Comparison of ENCODE assay signal across 11 cellular contexts in the genomic region with DNA sequence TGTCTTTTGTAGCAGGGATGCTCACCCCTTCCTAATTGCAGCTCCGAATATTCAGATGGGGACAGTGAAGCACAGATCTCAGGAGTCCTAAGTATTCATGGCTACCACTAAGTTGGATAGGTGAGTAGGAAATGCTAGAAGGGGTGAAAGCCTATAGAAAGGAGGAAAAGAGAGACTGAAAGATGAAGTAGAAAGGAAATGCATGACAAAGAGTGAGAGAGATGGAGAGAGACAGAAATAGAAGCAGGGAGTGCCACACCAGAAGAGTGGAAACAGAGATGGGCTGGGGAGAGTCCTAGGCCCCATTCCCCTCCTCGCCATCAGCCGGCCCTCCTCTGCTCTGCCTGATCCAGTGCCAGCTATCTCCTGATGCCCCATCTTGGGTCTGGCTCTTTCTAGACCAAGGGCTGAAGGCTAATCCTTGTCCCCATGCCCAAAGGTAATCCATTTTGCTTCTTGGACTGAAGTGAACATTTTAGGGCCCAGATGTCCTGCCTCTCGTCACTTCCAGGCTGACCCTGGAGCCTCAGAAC. TPM values are rescaled to one million over a fixed set of nuclear protein-coding genes. Genes with fewer than 3 reads are reported as not detected.
DNase-seq lines count a peak whose midpoint lies in the region; TF ChIP-seq lines count a peak whose summit lies in the region.
"Had no signal": no experiment of that assay in that cellular context is flagged by ENCODE, and none has a peak within 500 bp of the region (broad histone marks: within the 10 kb centered on the region; RNA-seq: fewer than 3 reads in every experiment).

No MANE protein-coding gene starts in this region.

- H3K36me3 ChIP-seq in GM06990 (ENCODE audit: control insufficient read depth, insufficient read depth, low read length) (peaks cover 30% of the 10 kb centered on the region), SJSA1 (peaks cover 67% of the 10 kb centered on the region), esophagus squamous epithelium (peaks cover 5 to 50% (median 14%) of the 10 kb centered on the region in 3 donors), skeletal muscle tissue (ENCODE audit: control insufficient read depth in 3 of 3, insufficient read depth in 3 of 3, low read length in 3 of 3) (peaks cover 12 to 25% (median 15%) of the 10 kb centered on the region in 3 donors)

- peaks cover 47% of the 10 kb centered on the region for H3K4me1 ChIP-seq in SJSA1 (replicated peaks)
- H3K4me1 ChIP-seq in esophagus squamous epithelium: peaks cover 42 to 72% (median 56%) of the 10 kb centered on the region in 3 donors
- H3K4me1 ChIP-seq in skeletal muscle tissue (ENCODE audit: control insufficient read depth in 3 of 3, insufficient read depth in 3 of 3, low read length in 3 of 3): peaks cover 57 to 70% (median 66%) of the 10 kb centered on the region in 3 donors

- 74 to 81% methylated on average over 4 of the region's 4 CpGs for WGBS in esophagus squamous epithelium, 2 donors

- H3K27me3 ChIP-seq in GM06990 (replicated peaks; ENCODE audit: control insufficient read depth, insufficient read depth, low read length): no peaks in the 10 kb centered on the region
- no peaks in the 10 kb centered on the region for H3K27me3 ChIP-seq in SJSA1 (replicated peaks)
- H3K27me3 ChIP-seq in esophagus squamous epithelium: no peaks in the 10 kb centered on the region
- no peaks in the 10 kb centered on the region for H3K27me3 ChIP-seq in skeletal muscle tissue (ENCODE audit: control insufficient read depth in 3 of 3, insufficient read depth in 3 of 3, low read length in 3 of 3)
- H3K27me3 ChIP-seq: pancreas had no signal

- TF ChIP-seq POLR2A in esophagus squamous epithelium (IDR thresholded peaks at IDR 0.05): no peak

- H3K4me3 ChIP-seq in GM06990 (replicated peaks; ENCODE audit: low read depth, low read length) (peak overlapping the region; percentile 99), SJSA1 (peak overlapping the region; percentile 99; the same call in 1 of the 2 replicates), esophagus squamous epithelium (peak overlapping the region in 1 of 4 donors; percentile 75), skeletal muscle tissue (ENCODE audit: low read length in 3 of 3) (peak overlapping the region in 1 of 3 donors; percentile 27)

- H3K27ac ChIP-seq in SJSA1 (peak overlapping the region; percentile 99), esophagus squamous epithelium (peak overlapping the region; percentile 95 to 97 (median 96)), skeletal muscle tissue (ENCODE audit: low read depth, low read length) (peak overlapping the region; percentile 88)

- H3K9me3 ChIP-seq in SJSA1 (replicated peaks): 0 out of 2 replicates have a peak, but pooled peaks cover 9% of the 10 kb centered on the region
- H3K9me3 ChIP-seq in esophagus squamous epithelium: no peaks in the 10 kb centered on the region
- no peaks in the 10 kb centered on the region for H3K9me3 ChIP-seq in skeletal muscle tissue (ENCODE audit: control insufficient read depth in 3 of 3, low read length in 3 of 3)
- H3K9me3 ChIP-seq: pancreas had no signal

- H3K9ac ChIP-seq in skeletal muscle tissue (ENCODE audit: low read depth in 1 of 3, low read length in 3 of 3): peak overlapping the region in 1 of 3 donors; percentile 3

- TF ChIP-seq CTCF in GM06990 (IDR thresholded peaks at IDR 0.05; ENCODE audit: insufficient read depth, low read length, poor library complexity, severe bottlenecking) (no peak), esophagus squamous epithelium (IDR thresholded peaks at IDR 0.05) (no peak)

- DNase-seq in GM06990 (ENCODE audit: extremely low read depth, insufficient read length) (no peak), SJSA1 (ENCODE audit: low read depth in 1 of 2, low spot score in 2 of 2) (no peak), esophagus squamous epithelium (lab: John Stamatoyannopoulos, UW) (no peak), NCI-H2171 treated with DMSO at 0.1 percent for 48 hours (lab: John Stamatoyannopoulos, UW) (no peak), HuH-7 (ENCODE audit: low spot score) (no peak), NCI-H1436 (lab: John Stamatoyannopoulos, UW) (no peak)
- no peak for DNase-seq in stimulated activated CD4-positive, alpha-beta T cell treated with anti-CD3 and anti-CD28 coated beads, Interleukin-2, amount 100 ng/mL, for 24 hours
- DNase-seq: activated CD4-positive, alpha-beta T cell treated with anti-CD3 and anti-CD28 coated beads for 4 hours; NCI-H187 treated with DMSO at 0.1 percent for 48 hours; pancreas had no signal

- intact Hi-C loops in esophagus squamous epithelium (cut with DNase I): loop anchor here (5.0 kb wide), 1 partner anchor 105 kb away; no protein-coding TSS in a partner anchor

RNA-seq across cellular contexts. Expression of a gene that starts 2.0 kb away (rescaled TPM):
- total RNA-seq in SJSA1 (2014; rRNA removed; shearing (Covaris generic)): 170 and 321 TPM in 2 replicates
- 10 to 100 TPM; 39.1 to 86.0 (median 69.8) TPM for total RNA-seq in esophagus squamous epithelium
- 26.1 TPM for total RNA-seq in skeletal muscle tissue

RNA-seq across cellular contexts. Expression of a gene that starts 16.8 kb away (rescaled TPM):
- not detected in 2 replicates for total RNA-seq in SJSA1 (2014; rRNA removed; shearing (Covaris generic))
- under 1 TPM in 1 of 4 donors, not detected in 3; 0.95 TPM for total RNA-seq in esophagus squamous epithelium
- total RNA-seq in skeletal muscle tissue: 616 TPM
- total RNA-seq: pancreas had no signal

RNA-seq across cellular contexts. Expression of a gene that starts 55.2 kb away (rescaled TPM):
- total RNA-seq in SJSA1 (2014; rRNA removed; shearing (Covaris generic)): 37.5 and 45.8 TPM in 2 replicates
- total RNA-seq in esophagus squamous epithelium (100 to 1,000 TPM in 1 of 4 donors, 10 to 100 TPM in 3; 54.0 to 139 (median 58.6) TPM), skeletal muscle tissue (63.2 TPM)

RNA-seq across cellular contexts. Expression of a gene that starts 55.8 kb away (rescaled TPM):
- not detected in 2 replicates for total RNA-seq in SJSA1 (2014; rRNA removed; shearing (Covaris generic))
- total RNA-seq in esophagus squamous epithelium: 1 to 10 TPM in 1 of 4 donors, under 1 TPM in 1, not detected in 2; 0.19 to 1.8 TPM
- under 0.01 TPM for total RNA-seq in skeletal muscle tissue
- total RNA-seq: pancreas had no signal

Comparison
In these comparisons a context has a peak if more than half of its experiments do, and no peak if none do; other contexts are left out.
1. RNA of a gene that starts 16.8 kb away (total RNA-seq): 616 TPM in skeletal muscle tissue (single experiment); 0.95 TPM in esophagus squamous epithelium and not detected in SJSA1; every median in the first group is over 100 times any median in the second.
2. Peak in every context shown above with its lines, with median percentiles within 50 percentile points of each other: H3K27ac ChIP-seq.